In the genomic region with DNA sequence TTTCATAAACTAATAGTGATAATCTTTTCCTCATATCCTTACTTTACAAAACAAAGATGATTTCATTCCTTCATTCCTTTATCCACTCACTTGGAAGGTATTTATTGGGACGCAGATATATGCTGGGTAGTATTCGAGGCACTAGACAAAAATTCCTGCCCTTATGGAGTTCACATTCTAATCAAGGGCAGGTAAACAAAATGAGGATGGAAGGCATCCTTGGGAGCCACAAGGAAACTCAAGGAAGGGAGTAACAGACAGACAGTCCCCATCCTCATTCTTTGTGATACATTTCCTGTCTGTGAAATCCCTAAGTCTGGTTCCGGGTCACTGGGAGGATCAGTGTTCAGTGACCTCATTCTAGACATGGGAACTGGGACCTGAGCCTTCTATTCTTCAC, we compare ENCODE assay signal across 15 cellular contexts. TPM values are rescaled to one million over a fixed set of nuclear protein-coding genes. Genes with fewer than 3 reads are reported as not detected.
DNase-seq lines count a peak whose midpoint lies in the region; FAIRE-seq and TF ChIP-seq lines count a peak whose summit lies in the region.
"Had no signal": no experiment of that assay in that cellular context is flagged by ENCODE, and none has a peak within 500 bp of the region (broad histone marks: within the 10 kb centered on the region; RNA-seq: fewer than 3 reads in every experiment).

No MANE protein-coding gene starts in this region.

- H3K9me3 Mint-ChIP-seq in activated T-cell treated with anti-CD3 and anti-CD28 coated beads, Interleukin-2, amount 50 U/mL, for 24 hours = no peaks in the 10 kb centered on the region
- H3K9me3 Mint-ChIP-seq: CD4-positive, alpha-beta T cell; H9 had no signal

- H3K36me3 Mint-ChIP-seq in activated T-cell treated with anti-CD3 and anti-CD28 coated beads, Interleukin-2, amount 50 U/mL, for 24 hours (ENCODE audit: low read depth) = no peaks in the 10 kb centered on the region

- peaks cover 4% of the 10 kb centered on the region for H3K4me1 Mint-ChIP-seq in activated T-cell treated with anti-CD3 and anti-CD28 coated beads, Interleukin-2, amount 50 U/mL, for 24 hours (ENCODE audit: low read depth)

- H3K27me3 Mint-ChIP-seq in activated T-cell treated with anti-CD3 and anti-CD28 coated beads, Interleukin-2, amount 50 U/mL, for 24 hours = peaks cover 12% of the 10 kb centered on the region

- FAIRE-seq in bronchial epithelial cell (lab: Jason Lieb, UNC) = no peak
- FAIRE-seq: A204.1, D721Med, H1, HTR-8/SVneo had no signal

- no peaks in the 10 kb centered on the region for H3K27me3 ChIP-seq in bronchial epithelial cell (ENCODE audit: control insufficient read depth, insufficient read depth, low read length)

- H3K27ac Mint-ChIP-seq in activated T-cell treated with anti-CD3 and anti-CD28 coated beads, Interleukin-2, amount 50 U/mL, for 24 hours = no peak overlapping the region
- H3K27ac Mint-ChIP-seq: CD4-positive, alpha-beta T cell; H9 had no signal

- H3K4me3 ChIP-seq in bronchial epithelial cell (ENCODE audit: low read depth, low read length) = no peak overlapping the region

- in situ Hi-C loops in ACHN (cut with HindIII; ENCODE audit: low pct_ligation_motif_present, low pct_unique_long_range_greater_than_20kb, low sequenced_read_pairs) = loop anchor here (25.0 kb wide), 1 partner anchor 136 kb away; a partner anchor contains a TSS

- H3K4me3 Mint-ChIP-seq in activated T-cell treated with anti-CD3 and anti-CD28 coated beads, Interleukin-2, amount 50 U/mL, for 24 hours = no peak overlapping the region
- H3K4me3 Mint-ChIP-seq: CD4-positive, alpha-beta T cell; H9 had no signal

- DNase-seq in RKO (ENCODE audit: low spot score) (peak; percentile 1), bronchial epithelial cell (ENCODE audit: low read depth) (peak; percentile 41), kidney tubule cell (ENCODE audit: low spot score) (peak; percentile 14), ACHN (no peak), amniotic stem cell (lab: John Stamatoyannopoulos, UW) (no peak)
- no peak for DNase-seq in activated T-cell treated with anti-CD3 and anti-CD28 coated beads, Interleukin-2, amount 50 U/mL, for 24 hours
- DNase-seq: GF-D8 had no signal

- no peaks in the 10 kb centered on the region for H3K36me3 ChIP-seq in bronchial epithelial cell (ENCODE audit: control insufficient read depth, insufficient read depth, low read length)

- no peak for TF ChIP-seq CTCF in bronchial epithelial cell (IDR thresholded peaks at IDR 0.05; ENCODE audit: insufficient read depth, low read length, severe bottlenecking)

RNA-seq across cellular contexts. Expression of a gene that starts 45.2 kb away (rescaled TPM):
- 0.26 and 0.38 TPM in 2 replicates for total RNA-seq in bronchial epithelial cell
- total RNA-seq: Caco-2; CD4-positive, alpha-beta T cell; H1; IMR-90 had no signal

Comparison
In these comparisons a context has a peak if more than half of its experiments do, and no peak if none do; other contexts are left out.
1. DNase-seq: peak in RKO (single experiment), bronchial epithelial cell (single experiment) and kidney tubule cell (single experiment); none in ACHN (single experiment), amniotic stem cell (single experiment) and activated T-cell treated with anti-CD3 and anti-CD28 coated beads, Interleukin-2, amount 50 U/mL, for 24 hours (single experiment).